ENCODE assay signal across 8 cellular contexts in genomic region chr17:42577140-42577531, GRCh38. TPM values are rescaled to one million over a fixed set of nuclear protein-coding genes. Genes with fewer than 3 reads are reported as not detected.
DNase-seq lines count a peak whose midpoint lies in the region; ATAC-seq lines count a peak whose summit lies in the region.

No MANE protein-coding gene starts in this region.

- H3K9me3 ChIP-seq in ectodermal cell (ENCODE audit: control insufficient read depth, low read length) (no peaks in the 10 kb centered on the region), neuronal stem cell (replicated peaks in 1 of 2; ENCODE audit: control insufficient read depth in 2 of 2, insufficient read depth in 1 of 2, low read depth in 1 of 2, low read length in 2 of 2) (no peaks in the 10 kb centered on the region)

- H4K8ac ChIP-seq in neuronal stem cell (ENCODE audit: low read depth, low read length), result no peak overlapping the region

- no peak overlapping the region for H4K91ac ChIP-seq in neuronal stem cell (ENCODE audit: low read depth, low read length, poor library complexity)

- no peak overlapping the region for H3K27ac ChIP-seq in ectodermal cell (ENCODE audit: insufficient read depth, low read depth, low read length, poor library complexity, severe bottlenecking)
- peak overlapping the region; percentile 38 for H3K27ac ChIP-seq in neuronal stem cell (replicated peaks; ENCODE audit: low read length)

- H3K4me1 ChIP-seq in ectodermal cell (ENCODE audit: control insufficient read depth, insufficient read depth, low read length) (peaks cover 10% of the 10 kb centered on the region), neuronal stem cell (ENCODE audit: control insufficient read depth in 2 of 2, insufficient read depth in 1 of 2, low read depth in 1 of 2, low read length in 2 of 2) (peaks cover 0 to 12% of the 10 kb centered on the region in 2 donors)

- H2AK5ac ChIP-seq in neuronal stem cell (ENCODE audit: low read depth, low read length), result no peak overlapping the region

- H3K4ac ChIP-seq in neuronal stem cell (ENCODE audit: low read length), result no peak overlapping the region

- DNase-seq in NCI-H2171 treated with DMSO at 0.1 percent for 48 hours (lab: John Stamatoyannopoulos, UW), result peak; percentile 63
- DNase-seq in neuronal stem cell (ENCODE audit: low spot score), result peak; percentile 26
- no peak for DNase-seq in GM19238 (ENCODE audit: insufficient read length, low spot score)

- H3K9ac ChIP-seq in neuronal stem cell (ENCODE audit: low read depth, low read length, poor library complexity), result peak overlapping the region; percentile 94

- no peak overlapping the region for H2BK12ac ChIP-seq in neuronal stem cell (ENCODE audit: low read length)

- peak overlapping the region; percentile 67 for H3K4me2 ChIP-seq in neuronal stem cell (ENCODE audit: insufficient read depth, low read length, poor library complexity, severe bottlenecking)

- 4% methylated on average over 18 of the region's 18 CpGs for WGBS in ectodermal cell, 2 experiments
- no CpG with 5 or more reads among the region's 18 CpGs for WGBS in neuronal stem cell (ENCODE audit: extremely low coverage in 2 of 2, insufficient read length in 2 of 2, insufficient replicate concordance in 1 of 2), 2 donors

- peak overlapping the region; percentile 85 for H3K18ac ChIP-seq in neuronal stem cell (ENCODE audit: low read length)

- peak overlapping the region; percentile 29 for H3K23ac ChIP-seq in neuronal stem cell (ENCODE audit: low read depth, low read length, poor library complexity)

- peak overlapping the region; percentile 94 for H2AFZ ChIP-seq in neuronal stem cell (ENCODE audit: low read length)

- H3K36me3 ChIP-seq in ectodermal cell (ENCODE audit: control insufficient read depth, insufficient read depth, low read length), result peaks cover 36% of the 10 kb centered on the region
- peaks cover 34 to 78% of the 10 kb centered on the region in 2 donors for H3K36me3 ChIP-seq in neuronal stem cell (replicated peaks in 1 of 2; ENCODE audit: control insufficient read depth in 2 of 2, insufficient read depth in 2 of 2, low read length in 2 of 2)

- no peak overlapping the region for H2BK15ac ChIP-seq in neuronal stem cell (ENCODE audit: low read length)

- ATAC-seq in HG02884 (IDR thresholded peaks at IDR 0.05; ENCODE audit: unreplicated experiment) (no peak), GM21423 (IDR thresholded peaks at IDR 0.05; ENCODE audit: unreplicated experiment) (no peak), GM21619 (IDR thresholded peaks at IDR 0.05; ENCODE audit: unreplicated experiment) (no peak)

- peaks cover 3% of the 10 kb centered on the region for H3K79me1 ChIP-seq in neuronal stem cell (ENCODE audit: low read depth, low read length)

- H3K4me3 ChIP-seq in GM08714 (ENCODE audit: low read length), result peak overlapping the region; percentile 66
- peak overlapping the region; percentile 87 for H3K4me3 ChIP-seq in ectodermal cell (ENCODE audit: insufficient read depth, low read depth, low read length)
- peak overlapping the region; percentile 83 to 98 for H3K4me3 ChIP-seq in neuronal stem cell (ENCODE audit: low read length in 2 of 2)

- peak overlapping the region; percentile 2 for H2BK5ac ChIP-seq in neuronal stem cell (ENCODE audit: low read length)

- no peak overlapping the region for H2BK120ac ChIP-seq in neuronal stem cell (ENCODE audit: low read depth, low read length)

- H3K27me3 ChIP-seq in ectodermal cell (ENCODE audit: control insufficient read depth, insufficient read depth, low read length, poor library complexity, severe bottlenecking), result no peaks in the 10 kb centered on the region
- H3K27me3 ChIP-seq in neuronal stem cell (ENCODE audit: control insufficient read depth in 3 of 3, insufficient read depth in 3 of 3, low read depth in 1 of 3, low read length in 3 of 3), result no peaks in the 10 kb centered on the region

- H3K14ac ChIP-seq in neuronal stem cell (ENCODE audit: low read length), result no peak overlapping the region

RNA-seq across cellular contexts. Expression of gene PSMC3IP, which starts 0.4 kb away (rescaled TPM):
- 39.3 TPM for polyA plus RNA-seq in ectodermal cell (2013, experiment 1 of 4)
- polyA plus RNA-seq in ectodermal cell (2013, experiment 2 of 4), result 42.5 TPM
- 29.1 TPM for polyA plus RNA-seq in ectodermal cell (2013, experiment 3 of 4)
- polyA plus RNA-seq in ectodermal cell (2013, experiment 4 of 4), result 30.6 TPM
- polyA plus RNA-seq in neuronal stem cell (2013, experiment 1 of 2), result 27.2 TPM
- 27.4 TPM for polyA plus RNA-seq in neuronal stem cell (2013, experiment 2 of 2)

RNA-seq across cellular contexts. Expression of gene MLX, which starts 10.2 kb away (rescaled TPM):
- polyA plus RNA-seq in ectodermal cell (2013, experiment 1 of 4), result 32.8 TPM
- polyA plus RNA-seq in ectodermal cell (2013, experiment 2 of 4), result 31.0 TPM
- polyA plus RNA-seq in ectodermal cell (2013, experiment 3 of 4), result 25.5 TPM
- 28.6 TPM for polyA plus RNA-seq in ectodermal cell (2013, experiment 4 of 4)
- 25.1 TPM for polyA plus RNA-seq in neuronal stem cell (2013, experiment 1 of 2)
- 25.5 TPM for polyA plus RNA-seq in neuronal stem cell (2013, experiment 2 of 2)

RNA-seq across cellular contexts. Expression of gene COASY, which starts 15.2 kb away (rescaled TPM):
- 55.1 TPM for polyA plus RNA-seq in ectodermal cell (2013, experiment 1 of 4)
- polyA plus RNA-seq in ectodermal cell (2013, experiment 2 of 4), result 63.8 TPM
- 56.7 TPM for polyA plus RNA-seq in ectodermal cell (2013, experiment 3 of 4)
- 59.8 TPM for polyA plus RNA-seq in ectodermal cell (2013, experiment 4 of 4)
- polyA plus RNA-seq in neuronal stem cell (2013, experiment 1 of 2), result 74.9 TPM
- polyA plus RNA-seq in neuronal stem cell (2013, experiment 2 of 2), result 76.5 TPM

RNA-seq across cellular contexts. Expression of gene HSD17B1, which starts 24.4 kb away (rescaled TPM):
- 1.6 TPM for polyA plus RNA-seq in ectodermal cell (2013, experiment 1 of 4)
- polyA plus RNA-seq in ectodermal cell (2013, experiment 2 of 4), result 1.8 TPM
- polyA plus RNA-seq in ectodermal cell (2013, experiment 3 of 4), result 1.2 TPM
- polyA plus RNA-seq in ectodermal cell (2013, experiment 4 of 4), result 1.9 TPM
- polyA plus RNA-seq in neuronal stem cell (2013, experiment 1 of 2), result 1.6 TPM
- 1.8 TPM for polyA plus RNA-seq in neuronal stem cell (2013, experiment 2 of 2)

RNA-seq across cellular contexts. Expression of gene RETREG3, which starts 32.0 kb away (rescaled TPM):
- 38.0 TPM for polyA plus RNA-seq in ectodermal cell (2013, experiment 1 of 4)
- polyA plus RNA-seq in ectodermal cell (2013, experiment 2 of 4), result 43.7 TPM
- polyA plus RNA-seq in ectodermal cell (2013, experiment 3 of 4), result 22.5 TPM
- 28.0 TPM for polyA plus RNA-seq in ectodermal cell (2013, experiment 4 of 4)
- 29.8 TPM for polyA plus RNA-seq in neuronal stem cell (2013, experiment 1 of 2)
- polyA plus RNA-seq in neuronal stem cell (2013, experiment 2 of 2), result 29.7 TPM
